7 cellular contexts compared by ENCODE assay signal in the genomic region with DNA sequence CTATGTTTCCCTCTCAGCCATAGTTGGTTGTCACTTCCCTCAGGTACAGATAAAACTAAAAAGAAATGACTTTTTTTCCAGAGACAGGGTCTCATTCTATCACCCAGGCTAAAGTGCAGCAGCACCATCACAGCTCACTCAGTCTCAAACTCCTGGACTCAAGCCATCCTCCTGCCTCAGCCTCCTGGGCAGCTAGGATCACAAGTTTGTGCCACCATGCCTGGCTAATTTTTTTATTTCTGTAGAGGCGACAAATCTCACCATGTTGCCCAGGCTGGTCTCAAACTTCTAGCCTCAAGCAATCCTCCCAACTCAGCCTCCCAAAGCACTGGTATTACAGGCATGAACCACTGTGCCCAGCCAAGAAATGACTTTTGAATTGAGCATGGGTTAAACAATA.
"Had no signal": no experiment of that assay in that cellular context is flagged by ENCODE, and none has a peak within 500 bp of the region (broad histone marks: within the 10 kb centered on the region; RNA-seq: fewer than 3 reads in every experiment).

No MANE protein-coding gene starts in this region.

- H3K27ac ChIP-seq: HL-60, KMS-11 had no signal

- H3K4me2 ChIP-seq: GM23338, KMS-11 had no signal

- H3K9ac ChIP-seq: KMS-11 had no signal

- H2AFZ ChIP-seq: GM23338 had no signal

- H3K4me3 Mint-ChIP-seq: GM23338, H9 had no signal

- H3K4me3 ChIP-seq: GM23338 had no signal

- H3K27ac Mint-ChIP-seq: GM23338 had no signal

- DNase-seq: H9, HCEC 1CT, IMR-90, KBM-7 had no signal
